ENCODE assay signal across 1 cellular context in genomic region chr4:80540785-80541469, GRCh38.
A peak's percentile ranks its signal among the peaks of the same experiment; 100 is the strongest.
TF ChIP-seq lines count a peak whose summit lies in the region.

No MANE protein-coding gene starts in this region.

TF ChIP-seq in GM12878, 131 proteins besides CTCF, POLR2A, EP300 and RAD21 (continued from another document):
- TF ChIP-seq BCLAF1 (IDR thresholded peaks at IDR 0.05): no peak
- no peak for TF ChIP-seq HSF1 (IDR thresholded peaks at IDR 0.05; ENCODE audit: low read depth, low read length)
- TF ChIP-seq ZNF592 (IDR thresholded peaks at IDR 0.05): no peak
- TF ChIP-seq TCF7 (IDR thresholded peaks at IDR 0.05; ENCODE audit: borderline replicate concordance): peak; percentile 93
- TF ChIP-seq SRF (IDR thresholded peaks at IDR 0.05; ENCODE audit: low read depth in 2 of 2, low read length in 2 of 2): no peak
- peak in 1 of 2 experiments; percentile 61; a peak in 3 of 4 replicates for TF ChIP-seq IKZF2 (IDR thresholded peaks at IDR 0.05)
- TF ChIP-seq PKNOX1 (IDR thresholded peaks at IDR 0.05): no peak
- peak; percentile 96 for TF ChIP-seq JUNB (IDR thresholded peaks at IDR 0.05)
- TF ChIP-seq EED (IDR thresholded peaks at IDR 0.05; ENCODE audit: low read depth): no peak
